Comparison of ENCODE assay signal across 8 cellular contexts in the genomic region with DNA sequence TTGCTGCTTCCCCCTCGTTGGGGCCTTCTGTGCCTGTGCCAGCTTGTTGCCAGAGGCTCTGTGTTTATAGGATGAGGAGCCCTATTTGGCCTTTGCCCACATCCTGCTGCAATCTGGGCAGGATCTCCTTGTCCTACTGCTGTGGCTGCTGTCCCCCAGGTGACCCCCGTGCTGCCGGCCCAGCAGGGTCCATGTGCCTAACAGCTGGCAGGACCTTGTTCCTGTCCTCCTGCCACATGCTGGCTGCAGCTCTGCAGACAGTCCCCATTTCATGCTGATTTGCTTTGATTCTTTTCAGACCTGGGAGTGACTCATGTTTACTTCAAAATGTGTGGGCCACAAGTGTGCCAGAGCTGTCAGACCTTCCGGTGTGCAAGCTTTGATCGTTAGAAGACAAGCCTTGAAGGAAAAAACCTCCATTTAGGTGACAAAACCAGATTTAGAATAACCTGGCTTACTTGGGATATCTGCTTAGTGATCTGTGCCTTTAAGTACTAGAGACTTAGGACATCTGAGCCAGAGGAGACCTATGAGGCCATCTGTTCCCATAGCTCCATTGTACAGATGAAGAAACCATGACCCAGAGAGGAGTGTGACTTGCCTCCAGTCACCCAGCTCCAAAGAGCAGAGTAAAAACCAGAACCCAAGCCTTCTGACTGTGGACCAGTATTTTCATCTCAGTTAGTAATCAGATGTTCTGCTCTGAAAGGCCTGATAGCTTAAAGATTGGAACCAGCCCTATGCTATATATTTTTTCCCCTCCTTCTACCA. TPM values are rescaled to one million over a fixed set of nuclear protein-coding genes. Genes with fewer than 3 reads are reported as not detected.
DNase-seq lines count a peak whose midpoint lies in the region; ATAC-seq and TF ChIP-seq lines count a peak whose summit lies in the region.

No MANE protein-coding gene starts in this region.

- in situ Hi-C loops in HAP-1 (cut with MboI; ENCODE audit: low sequenced_read_pairs), result no loop called here

- peak overlapping the region; percentile 51 for H3K27ac ChIP-seq in effector memory CD4-positive, alpha-beta T cell (ENCODE audit: insufficient read depth, low read length, poor library complexity, severe bottlenecking)
- peak overlapping the region; percentile 20 for H3K27ac ChIP-seq in osteoblast (ENCODE audit: low read depth, low read length)

- H4K20me1 ChIP-seq in osteoblast (ENCODE audit: insufficient read depth, low read length), result peaks cover 13% of the 10 kb centered on the region

- no peaks in the 10 kb centered on the region for H3K27me3 ChIP-seq in effector memory CD4-positive, alpha-beta T cell (replicated peaks; ENCODE audit: control insufficient read depth, insufficient read depth, low read length, poor library complexity, severe bottlenecking)
- H3K27me3 ChIP-seq in osteoblast (ENCODE audit: insufficient read depth, low read length) (no peaks in the 10 kb centered on the region), HAP-1 (ENCODE audit: low read depth) (peaks cover 8% of the 10 kb centered on the region; the same call in 1 of the 2 replicates)

- no peaks in the 10 kb centered on the region for H3K36me3 ChIP-seq in effector memory CD4-positive, alpha-beta T cell (ENCODE audit: control insufficient read depth, insufficient read depth, low read length)
- H3K36me3 ChIP-seq in osteoblast (ENCODE audit: insufficient read depth, low read length) (peaks cover 8% of the 10 kb centered on the region), HAP-1 (replicated peaks) (no peaks in the 10 kb centered on the region)

- H3K27me3 Mint-ChIP-seq in activated CD4-positive, alpha-beta T cell treated with anti-CD3 and anti-CD28 coated beads, Interleukin-2, amount 10 ng/mL, durations not matched to agents 24 days and 14 days, result peaks cover 16% of the 10 kb centered on the region
- peaks cover 2% of the 10 kb centered on the region for H3K27me3 Mint-ChIP-seq in stimulated activated memory B cell treated with anti-CD40 and anti-IgM and Interleukin-4, amounts not matched to agents 10 μg/mL and 1 μg/mL and 100 μg/mL, for 72 hours

- ATAC-seq in stimulated activated memory B cell treated with anti-CD40 and anti-IgM and Interleukin-4, amounts not matched to agents 10 μg/mL and 1 μg/mL and 100 μg/mL, for 72 hours, result no peak

- intact Hi-C loops in activated CD4-positive, alpha-beta T cell treated with anti-CD3 and anti-CD28 coated beads, Interleukin-2, amount 10 ng/mL, durations not matched to agents 24 days and 14 days (cut with micrococcal nuclease), result loop anchor here (1.0 to 5.0 kb wide), 2 partner anchors 11 to 281 kb away; partner anchors contain the start of gene NAV2

- H3K4me2 ChIP-seq in osteoblast (ENCODE audit: insufficient read depth, low read length), result no peak overlapping the region

- peaks cover 18% of the 10 kb centered on the region for H3K4me1 Mint-ChIP-seq in activated CD4-positive, alpha-beta T cell treated with anti-CD3 and anti-CD28 coated beads, Interleukin-2, amount 10 ng/mL, durations not matched to agents 24 days and 14 days
- no peaks in the 10 kb centered on the region for H3K4me1 Mint-ChIP-seq in stimulated activated memory B cell treated with anti-CD40 and anti-IgM and Interleukin-4, amounts not matched to agents 10 μg/mL and 1 μg/mL and 100 μg/mL, for 72 hours

- no peak overlapping the region for H2AFZ ChIP-seq in osteoblast (ENCODE audit: low read length)

- TF ChIP-seq CTCF in osteoblast (IDR thresholded peaks at IDR 0.05; ENCODE audit: extremely low read depth, low read depth, low read length), result no peak

- DNase-seq in DMS 273 (lab: John Stamatoyannopoulos, UW; ENCODE audit: unreplicated experiment), result peak; percentile 78
- DNase-seq in activated CD4-positive, alpha-beta T cell treated with anti-CD3 and anti-CD28 coated beads, Interleukin-2, amount 10 ng/mL, durations not matched to agents 24 days and 14 days, result peak; percentile 79
- DNase-seq in effector memory CD4-positive, alpha-beta T cell, result peak; percentile 27 to 42 (median 27)
- DNase-seq in osteoblast (ENCODE audit: insufficient read length, low spot score, missing footprints), result no peak
- no peak for DNase-seq in NCI-H146 (lab: John Stamatoyannopoulos, UW)
- no peak for DNase-seq in SIG-M5 treated with dmso at 0.1 percent for 504 hours (lab: John Stamatoyannopoulos, UW; ENCODE audit: unreplicated experiment)
- no peak for DNase-seq in HAP-1 (ENCODE audit: low spot score in 2 of 2)

- peak overlapping the region; percentile 42 for H3K27ac Mint-ChIP-seq in activated CD4-positive, alpha-beta T cell treated with anti-CD3 and anti-CD28 coated beads, Interleukin-2, amount 10 ng/mL, durations not matched to agents 24 days and 14 days
- no peak overlapping the region for H3K27ac Mint-ChIP-seq in stimulated activated memory B cell treated with anti-CD40 and anti-IgM and Interleukin-4, amounts not matched to agents 10 μg/mL and 1 μg/mL and 100 μg/mL, for 72 hours

- H3K9me3 Mint-ChIP-seq in activated CD4-positive, alpha-beta T cell treated with anti-CD3 and anti-CD28 coated beads, Interleukin-2, amount 10 ng/mL, durations not matched to agents 24 days and 14 days, result no peaks in the 10 kb centered on the region
- H3K9me3 Mint-ChIP-seq in stimulated activated memory B cell treated with anti-CD40 and anti-IgM and Interleukin-4, amounts not matched to agents 10 μg/mL and 1 μg/mL and 100 μg/mL, for 72 hours, result no peaks in the 10 kb centered on the region

- H3K36me3 Mint-ChIP-seq in activated CD4-positive, alpha-beta T cell treated with anti-CD3 and anti-CD28 coated beads, Interleukin-2, amount 10 ng/mL, durations not matched to agents 24 days and 14 days (ENCODE audit: low read depth), result no peaks in the 10 kb centered on the region
- H3K36me3 Mint-ChIP-seq in stimulated activated memory B cell treated with anti-CD40 and anti-IgM and Interleukin-4, amounts not matched to agents 10 μg/mL and 1 μg/mL and 100 μg/mL, for 72 hours, result no peaks in the 10 kb centered on the region

- peak overlapping the region; percentile 20 for H3K4me3 ChIP-seq in effector memory CD4-positive, alpha-beta T cell (ENCODE audit: insufficient read depth, low read depth, low read length, poor library complexity, severe bottlenecking)
- H3K4me3 ChIP-seq in osteoblast (ENCODE audit: insufficient read depth, low read length), result no peak overlapping the region
- H3K4me3 ChIP-seq in HAP-1, result no peak overlapping the region

- H3K79me2 ChIP-seq in osteoblast (ENCODE audit: insufficient read depth, low read length), result peaks cover 99% of the 10 kb centered on the region

- H3K4me1 ChIP-seq in effector memory CD4-positive, alpha-beta T cell (ENCODE audit: control insufficient read depth, insufficient read depth, low read length, poor library complexity, severe bottlenecking), result peaks cover 19% of the 10 kb centered on the region
- peaks cover 38% of the 10 kb centered on the region for H3K4me1 ChIP-seq in osteoblast (ENCODE audit: insufficient read depth, low read length)
- no peaks in the 10 kb centered on the region for H3K4me1 ChIP-seq in HAP-1

- H3K9me3 ChIP-seq in effector memory CD4-positive, alpha-beta T cell (ENCODE audit: control insufficient read depth, low read length), result no peaks in the 10 kb centered on the region
- H3K9me3 ChIP-seq in osteoblast (ENCODE audit: low read depth, low read length) (no peaks in the 10 kb centered on the region), HAP-1 (no peaks in the 10 kb centered on the region)

- peak overlapping the region; percentile 56 for H3K4me3 Mint-ChIP-seq in activated CD4-positive, alpha-beta T cell treated with anti-CD3 and anti-CD28 coated beads, Interleukin-2, amount 10 ng/mL, durations not matched to agents 24 days and 14 days
- no peak overlapping the region for H3K4me3 Mint-ChIP-seq in stimulated activated memory B cell treated with anti-CD40 and anti-IgM and Interleukin-4, amounts not matched to agents 10 μg/mL and 1 μg/mL and 100 μg/mL, for 72 hours

RNA-seq across cellular contexts. Expression of gene NAV2, which starts 11.1 kb away (rescaled TPM):
- 0.28 TPM in 1 of 2 replicates, not detected in the other for total RNA-seq in activated CD4-positive, alpha-beta T cell treated with anti-CD3 and anti-CD28 coated beads, Interleukin-2, amount 10 ng/mL, durations not matched to agents 24 days and 14 days
- 8.7 and 12.4 TPM in 2 replicates for total RNA-seq in osteoblast

Comparison
In these comparisons a context has a peak if more than half of its experiments do, and no peak if none do; other contexts are left out.
1. DNase-seq: peak in DMS 273 (single experiment), activated CD4-positive, alpha-beta T cell treated with anti-CD3 and anti-CD28 coated beads, Interleukin-2, amount 10 ng/mL, durations not matched to agents 24 days and 14 days (single experiment) and effector memory CD4-positive, alpha-beta T cell (3 of 3); none in osteoblast (single experiment), NCI-H146 (single experiment), SIG-M5 treated with dmso at 0.1 percent for 504 hours (single experiment) and HAP-1 (0 of 2).